8 cellular contexts compared by ENCODE assay signal in the genomic region with DNA sequence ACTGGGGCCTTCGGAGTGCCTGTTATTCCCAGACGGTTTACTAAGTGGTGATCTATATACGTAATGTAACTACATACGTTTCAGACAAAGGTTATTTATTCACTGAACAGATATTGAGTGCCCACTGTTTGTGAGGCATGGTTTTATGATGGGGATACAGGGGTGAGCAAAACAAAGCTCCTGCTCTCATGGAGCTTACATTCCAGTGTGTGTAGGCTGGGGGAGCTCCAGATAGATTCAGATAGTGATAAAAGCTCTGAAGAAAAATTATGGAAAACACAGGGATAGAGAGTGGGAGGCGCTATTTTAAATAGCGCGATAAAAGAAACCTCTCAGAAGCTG. TPM values are rescaled to one million over a fixed set of nuclear protein-coding genes. Genes with fewer than 3 reads are reported as not detected.
DNase-seq lines count a peak whose midpoint lies in the region; ATAC-seq, FAIRE-seq and TF ChIP-seq lines count a peak whose summit lies in the region.

No MANE protein-coding gene starts in this region.

- H3K9ac ChIP-seq in HepG2 (ENCODE audit: insufficient read depth, low read depth, low read length): peak overlapping the region; percentile 95

- peaks cover 23% of the 10 kb centered on the region for H3K4me1 Mint-ChIP-seq in activated CD4-positive, alpha-beta T cell treated with anti-CD3 and anti-CD28 coated beads, Interleukin-2, amount 10 ng/mL, durations not matched to agents 24 days and 14 days
- peaks cover 33% of the 10 kb centered on the region for H3K4me1 Mint-ChIP-seq in activated naive CD8-positive, alpha-beta T cell treated with anti-CD3 and anti-CD28 coated beads, Interleukin-2, amount 50 U/mL, for 24 hours

- DNase-seq in activated CD4-positive, alpha-beta T cell treated with anti-CD3 and anti-CD28 coated beads, Interleukin-2, amount 10 ng/mL, durations not matched to agents 24 days and 14 days: no peak
- DNase-seq in activated CD4-positive, alpha-beta T cell treated with anti-CD3 and anti-CD28 coated beads, Interleukin-2, amount 50 U/mL, for 1 hour: no peak
- no peak for DNase-seq in activated naive CD8-positive, alpha-beta T cell treated with anti-CD3 and anti-CD28 coated beads, Interleukin-2, amount 50 U/mL, for 24 hours
- DNase-seq in HepG2 (ENCODE audit: low spot score) (no peak), thyroid gland (no peak), D721Med (ENCODE audit: insufficient read length, low spot score) (no peak), KG1 (lab: John Stamatoyannopoulos, UW) (no peak)
- no peak for DNase-seq in activated effector memory CD4-positive, alpha-beta T cell treated with anti-CD3 and anti-CD28 coated beads, Interleukin-2, amount 50 U/mL, for 16 hours

- H2AFZ ChIP-seq in HepG2 (ENCODE audit: low read length): no peak overlapping the region

- TF ChIP-seq EP300 in HepG2 (IDR thresholded peaks at IDR 0.05; ENCODE audit: low read depth in 2 of 2, low read length in 2 of 2) (no peak), HepG2 (CRISPR knock-in tag; IDR thresholded peaks at IDR 0.05; ENCODE audit: borderline replicate concordance) (no peak)

- CTCF ChIA-PET in HepG2 (lab: Yijun Ruan, JAX; ENCODE audit: low intra/inter-chr PET ratio, low total read pairs): no interaction called here

- H3K27me3 ChIP-seq in HepG2 (ENCODE audit: control insufficient read depth in 1 of 2, insufficient read depth in 2 of 2, low read length in 2 of 2) (no peaks in the 10 kb centered on the region; a peak in 1 of 5 replicates), thyroid gland (no peaks in the 10 kb centered on the region)

- no TSS peak for BruUV-seq in HepG2 (replicated peaks; lab: Mats Ljungman, UMichigan)

- H3K4me3 Mint-ChIP-seq in activated CD4-positive, alpha-beta T cell treated with anti-CD3 and anti-CD28 coated beads, Interleukin-2, amount 10 ng/mL, durations not matched to agents 24 days and 14 days: peak overlapping the region; percentile 90
- peak overlapping the region; percentile 96 for H3K4me3 Mint-ChIP-seq in activated naive CD8-positive, alpha-beta T cell treated with anti-CD3 and anti-CD28 coated beads, Interleukin-2, amount 50 U/mL, for 24 hours

- H3K9me3 Mint-ChIP-seq in activated CD4-positive, alpha-beta T cell treated with anti-CD3 and anti-CD28 coated beads, Interleukin-2, amount 10 ng/mL, durations not matched to agents 24 days and 14 days: no peaks in the 10 kb centered on the region
- no peaks in the 10 kb centered on the region for H3K9me3 Mint-ChIP-seq in activated naive CD8-positive, alpha-beta T cell treated with anti-CD3 and anti-CD28 coated beads, Interleukin-2, amount 50 U/mL, for 24 hours

- POLR2A ChIA-PET in HepG2 (lab: Yijun Ruan, JAX): interaction anchor here (0.7 to 1.7 kb wide), 15 partner anchors 9 to 295 kb away, joined by 3 to 9 read pairs (median 3); a partner anchor contains a TSS

- H3K9me3 ChIP-seq in HepG2 (ENCODE audit: low read length) (no peaks in the 10 kb centered on the region), thyroid gland (no peaks in the 10 kb centered on the region)

- H3K79me2 ChIP-seq in HepG2 (ENCODE audit: insufficient read depth, low read length): peaks cover 36% of the 10 kb centered on the region

- TF ChIP-seq CTCF in HepG2 (CRISPR knock-in tag; IDR thresholded peaks at IDR 0.05) (no peak), thyroid gland (IDR thresholded peaks at IDR 0.05) (peak in 1 of 6 experiments; percentile 6), D721Med (IDR thresholded peaks at IDR 0.05; ENCODE audit: insufficient read depth, missing control alignments) (no peak)

- peaks cover 3% of the 10 kb centered on the region for H3K27me3 Mint-ChIP-seq in activated CD4-positive, alpha-beta T cell treated with anti-CD3 and anti-CD28 coated beads, Interleukin-2, amount 10 ng/mL, durations not matched to agents 24 days and 14 days
- peaks cover 2% of the 10 kb centered on the region for H3K27me3 Mint-ChIP-seq in activated naive CD8-positive, alpha-beta T cell treated with anti-CD3 and anti-CD28 coated beads, Interleukin-2, amount 50 U/mL, for 24 hours

- intact Hi-C loops in activated CD4-positive, alpha-beta T cell treated with anti-CD3 and anti-CD28 coated beads, Interleukin-2, amount 10 ng/mL, durations not matched to agents 24 days and 14 days (cut with micrococcal nuclease): loop anchor here (10.0 kb wide), 1 partner anchor 810 kb away; a partner anchor contains a TSS
- intact Hi-C loops in HepG2 (cut with micrococcal nuclease; ENCODE audit: unreplicated experiment): no loop called here
- intact Hi-C loops in thyroid gland (cut with DNase I): no loop called here

- FAIRE-seq in HepG2 (lab: Jason Lieb, UNC): no peak
- FAIRE-seq in D721Med (lab: Jason Lieb, UNC): no peak

- in situ Hi-C loops in HepG2 (cut with HindIII; ENCODE audit: extremely low pct_ligation_motif_present, low pct_unique_long_range_greater_than_20kb): no loop called here

- no peaks in the 10 kb centered on the region for H4K20me1 ChIP-seq in HepG2 (ENCODE audit: insufficient read depth, low read length)

- peaks cover 13% of the 10 kb centered on the region for H3K36me3 Mint-ChIP-seq in activated CD4-positive, alpha-beta T cell treated with anti-CD3 and anti-CD28 coated beads, Interleukin-2, amount 10 ng/mL, durations not matched to agents 24 days and 14 days (ENCODE audit: low read depth)
- peaks cover 6% of the 10 kb centered on the region for H3K36me3 Mint-ChIP-seq in activated naive CD8-positive, alpha-beta T cell treated with anti-CD3 and anti-CD28 coated beads, Interleukin-2, amount 50 U/mL, for 24 hours (ENCODE audit: low read depth)

- peak overlapping the region; percentile 97 for H3K27ac ChIP-seq in HepG2 (ENCODE audit: extremely low read length, insufficient read depth, low read length)
- peak overlapping the region; percentile 92 to 97 (median 96) for H3K27ac ChIP-seq in thyroid gland

- whole genome bisulfite sequencing in HepG2 (ENCODE audit: low lambda C conversion rate): 42% methylated on average over 7 of the region's 7 CpGs
- 36 to 37% methylated on average over 7 of the region's 7 CpGs for WGBS in thyroid gland, 2 donors

- H3K4me1 ChIP-seq in HepG2 (ENCODE audit: insufficient read depth, low read length) (peaks cover 24% of the 10 kb centered on the region), thyroid gland (peaks cover 11% of the 10 kb centered on the region in 2 donors)

- peak overlapping the region; percentile 99 for H3K27ac Mint-ChIP-seq in activated CD4-positive, alpha-beta T cell treated with anti-CD3 and anti-CD28 coated beads, Interleukin-2, amount 10 ng/mL, durations not matched to agents 24 days and 14 days
- peak overlapping the region; percentile 97 for H3K27ac Mint-ChIP-seq in activated naive CD8-positive, alpha-beta T cell treated with anti-CD3 and anti-CD28 coated beads, Interleukin-2, amount 50 U/mL, for 24 hours

- no peak for TF ChIP-seq RAD21 in HepG2 (CRISPR knock-in tag; IDR thresholded peaks at IDR 0.05)

- ATAC-seq in activated naive CD8-positive, alpha-beta T cell treated with anti-CD3 and anti-CD28 coated beads, Interleukin-2, amount 50 U/mL, for 24 hours: peak; percentile 5
- ATAC-seq in HepG2: no peak; the same call in 2 of the 3 replicates

- peaks cover 5 to 8% of the 10 kb centered on the region in 2 experiments for H3K36me3 ChIP-seq in HepG2 (replicated peaks in 1 of 2; ENCODE audit: control insufficient read depth in 1 of 2, insufficient read depth in 2 of 2, low read length in 2 of 2)
- H3K36me3 ChIP-seq in thyroid gland: no peaks in the 10 kb centered on the region

- TF ChIP-seq POLR2A in HepG2 (IDR thresholded peaks at IDR 0.05; ENCODE audit: insufficient read depth in 1 of 2, low read depth in 2 of 2, low read length in 2 of 2): no peak
- TF ChIP-seq POLR2A in thyroid gland (IDR thresholded peaks at IDR 0.05): no peak

- peak overlapping the region; percentile 91 for H3K4me2 ChIP-seq in HepG2 (ENCODE audit: low read depth, low read length)

- H3K4me3 ChIP-seq in HepG2 (replicated peaks in 1 of 3; ENCODE audit: insufficient read depth in 1 of 3, low read depth in 2 of 3, low read length in 3 of 3): peak overlapping the region; percentile 75 to 96 (median 94)
- H3K4me3 ChIP-seq in thyroid gland (replicated peaks in 1 of 3): peak overlapping the region; percentile 15 to 84 (median 62)

RNA-seq across cellular contexts. Expression of a gene that starts 0.5 kb away (rescaled TPM):
- total RNA-seq in activated CD4-positive, alpha-beta T cell treated with anti-CD3 and anti-CD28 coated beads, Interleukin-2, amount 10 ng/mL, durations not matched to agents 24 days and 14 days: 32.5 and 35.1 TPM in 2 replicates
- total RNA-seq in HepG2 (2016; rRNA removed; fragmentation: Illumina TruSeq; extraction: Trizol) (11.4 and 18.2 TPM in 2 replicates), thyroid gland (10 to 100 TPM; 31.6 to 49.7 (median 44.1) TPM)
- total RNA-seq in HepG2 (2016; cell fraction: cytosol; rRNA removed; fragmentation: Illumina TruSeq; extraction: Trizol; ENCODE audit: low read depth): 3.9 and 5.0 TPM in 2 replicates
- 9.2 and 19.9 TPM in 2 replicates for total RNA-seq in HepG2 (2016; cell fraction: insoluble cytoplasmic fraction; rRNA removed; fragmentation: Illumina TruSeq; extraction: Trizol)
- total RNA-seq in HepG2 (2016; cell fraction: membrane; rRNA removed; fragmentation: Illumina TruSeq; extraction: Trizol): 6.8 and 7.7 TPM in 2 replicates
- 18.8 and 22.8 TPM in 2 replicates for total RNA-seq in HepG2 (2016; cell fraction: nucleus; rRNA removed; fragmentation: Illumina TruSeq; extraction: Trizol)
- 10.8 and 13.6 TPM in 2 replicates for polyA plus RNA-seq in HepG2 (2011; rRNA removed)
- 8.7 and 9.8 TPM in 2 replicates for polyA plus RNA-seq in HepG2 (2011; cell fraction: cytosol; rRNA removed)
- polyA plus RNA-seq in HepG2 (2011; cell fraction: nucleus; rRNA removed): 21.4 and 23.3 TPM in 2 replicates
- 11.6 and 13.7 TPM in 2 replicates for polyA plus RNA-seq in HepG2 (2012)
- 3.5 TPM in 2 replicates for polyA plus RNA-seq in HepG2 (2016; cell fraction: cytosol; fragmentation: Illumina TruSeq; extraction: Trizol; ENCODE audit: low read depth)
- 9.6 and 12.1 TPM in 2 replicates for polyA plus RNA-seq in HepG2 (2016; cell fraction: insoluble cytoplasmic fraction; fragmentation: Illumina TruSeq; extraction: Trizol; ENCODE audit: low read depth)
- 5.2 and 5.7 TPM in 2 replicates for polyA plus RNA-seq in HepG2 (2016; cell fraction: membrane; fragmentation: Illumina TruSeq; extraction: Trizol; ENCODE audit: low read depth)
- 30.8 and 32.2 TPM in 2 replicates for polyA plus RNA-seq in HepG2 (2016; cell fraction: nucleus; fragmentation: Illumina TruSeq; extraction: Trizol; ENCODE audit: insufficient read depth, low read depth)
- polyA minus RNA-seq in HepG2 (2011; rRNA and poly(A)+ RNA removed; ENCODE audit: low replicate concordance): 15.9 and 24.1 TPM in 2 replicates
- 8.8 and 8.9 TPM in 2 replicates for polyA minus RNA-seq in HepG2 (2011; cell fraction: cytosol; rRNA and poly(A)+ RNA removed)
- polyA minus RNA-seq in HepG2 (2011; cell fraction: nucleus; rRNA and poly(A)+ RNA removed): 18.4 and 18.9 TPM in 2 replicates
